Comparison of ENCODE assay signal across 8 cellular contexts in the genomic region with DNA sequence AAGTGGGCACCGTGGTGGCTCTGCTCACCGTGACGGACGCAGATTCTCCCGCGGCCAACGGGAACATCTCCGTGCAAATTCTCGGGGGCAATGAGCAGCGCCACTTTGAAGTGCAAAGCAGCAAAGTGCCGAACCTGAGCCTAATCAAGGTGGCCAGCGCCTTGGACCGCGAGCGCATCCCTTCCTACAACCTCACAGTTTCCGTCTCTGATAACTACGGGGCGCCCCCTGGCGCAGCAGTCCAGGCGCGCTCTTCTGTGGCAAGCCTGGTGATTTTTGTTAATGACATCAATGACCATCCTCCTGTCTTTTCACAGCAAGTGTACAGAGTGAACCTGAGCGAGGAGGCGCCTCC. TPM values are rescaled to one million over a fixed set of nuclear protein-coding genes. Genes with fewer than 3 reads are reported as not detected.
A peak's percentile ranks its signal among the peaks of the same experiment; 100 is the strongest.
DNase-seq lines count a peak whose midpoint lies in the region; ATAC-seq and TF ChIP-seq lines count a peak whose summit lies in the region.

No MANE protein-coding gene starts in this region.

- H3K4me1 ChIP-seq in RWPE2 (ENCODE audit: insufficient read depth, poor library complexity, severe bottlenecking): peaks cover 12% of the 10 kb centered on the region

- no peaks in the 10 kb centered on the region for H3K27me3 ChIP-seq in RWPE2 (ENCODE audit: insufficient read depth, poor library complexity, severe bottlenecking)
- H3K27me3 ChIP-seq in neural cell (ENCODE audit: insufficient read depth, low read depth, low read length): no peaks in the 10 kb centered on the region

- TF ChIP-seq CTCF in RWPE2 (IDR thresholded peaks at IDR 0.05; ENCODE audit: poor library complexity, severe bottlenecking) (peak; percentile 59), fibroblast of villous mesenchyme (IDR thresholded peaks at IDR 0.05; ENCODE audit: insufficient read depth, low read depth, low read length) (peak; percentile 58), neural cell (IDR thresholded peaks at IDR 0.05; ENCODE audit: poor library complexity, severe bottlenecking) (peak; percentile 60)

- H3K79me2 ChIP-seq in neural cell (replicated peaks; ENCODE audit: insufficient read depth, low read length): peaks cover 58% of the 10 kb centered on the region

- no peaks in the 10 kb centered on the region for H3K9me2 ChIP-seq in neural cell (ENCODE audit: insufficient read depth, low read length)

- H3K4me2 ChIP-seq in neural cell (ENCODE audit: low read length): peak overlapping the region; percentile 77

- no peaks in the 10 kb centered on the region for H3F3A ChIP-seq in neural cell (ENCODE audit: insufficient read depth, low read length, poor library complexity, severe bottlenecking)

- H3K9ac ChIP-seq in neural cell (ENCODE audit: low read length): peak overlapping the region; percentile 66

- no peak for TF ChIP-seq RAD21 in neural cell (conservative IDR thresholded peaks at IDR 0.05)

- H3K27ac ChIP-seq in RWPE2 (ENCODE audit: poor library complexity, severe bottlenecking): no peak overlapping the region
- no peak overlapping the region for H3K27ac ChIP-seq in neural cell (ENCODE audit: low read length)

- H3K4me3 ChIP-seq in RWPE2 (ENCODE audit: severe bottlenecking) (peak overlapping the region; percentile 63), fibroblast of villous mesenchyme (ENCODE audit: low read depth, low read length) (peak overlapping the region; percentile 96), neural cell (ENCODE audit: low read length) (peak overlapping the region; percentile 82)

- peak overlapping the region; percentile 28 for H2AFZ ChIP-seq in neural cell (ENCODE audit: low read depth, low read length)

- H4K20me1 ChIP-seq in neural cell (ENCODE audit: insufficient read depth): no peaks in the 10 kb centered on the region

- DNase-seq in DMS53 (lab: John Stamatoyannopoulos, UW) (peak; percentile 77), RWPE2 (ENCODE audit: low spot score) (no peak), fibroblast of villous mesenchyme (ENCODE audit: low read depth) (peak; percentile 43), NCI-H446 (lab: John Stamatoyannopoulos, UW) (no peak), putamen (ENCODE audit: low spot score) (no peak)

- ATAC-seq in RWPE2 (ENCODE audit: low read depth) (no peak), HG03354 (IDR thresholded peaks at IDR 0.05; ENCODE audit: poor library complexity, severe bottlenecking, unreplicated experiment) (no peak), GM19397 (IDR thresholded peaks at IDR 0.05; ENCODE audit: unreplicated experiment) (no peak)

- TF ChIP-seq EP300 in neural cell (conservative IDR thresholded peaks at IDR 0.05; ENCODE audit: poor library complexity, severe bottlenecking): no peak

- H3K36me3 ChIP-seq in RWPE2 (ENCODE audit: low read depth): no peaks in the 10 kb centered on the region
- H3K36me3 ChIP-seq in neural cell (ENCODE audit: insufficient read depth, low read length): no peaks in the 10 kb centered on the region

- H3K9me3 ChIP-seq in RWPE2 (ENCODE audit: severe bottlenecking) (no peaks in the 10 kb centered on the region), neural cell (ENCODE audit: low read length) (no peaks in the 10 kb centered on the region)

TF ChIP-seq in neural cell, 6 proteins besides CTCF, POLR2A, EP300 and RAD21:
- TF ChIP-seq, protein P1, sequence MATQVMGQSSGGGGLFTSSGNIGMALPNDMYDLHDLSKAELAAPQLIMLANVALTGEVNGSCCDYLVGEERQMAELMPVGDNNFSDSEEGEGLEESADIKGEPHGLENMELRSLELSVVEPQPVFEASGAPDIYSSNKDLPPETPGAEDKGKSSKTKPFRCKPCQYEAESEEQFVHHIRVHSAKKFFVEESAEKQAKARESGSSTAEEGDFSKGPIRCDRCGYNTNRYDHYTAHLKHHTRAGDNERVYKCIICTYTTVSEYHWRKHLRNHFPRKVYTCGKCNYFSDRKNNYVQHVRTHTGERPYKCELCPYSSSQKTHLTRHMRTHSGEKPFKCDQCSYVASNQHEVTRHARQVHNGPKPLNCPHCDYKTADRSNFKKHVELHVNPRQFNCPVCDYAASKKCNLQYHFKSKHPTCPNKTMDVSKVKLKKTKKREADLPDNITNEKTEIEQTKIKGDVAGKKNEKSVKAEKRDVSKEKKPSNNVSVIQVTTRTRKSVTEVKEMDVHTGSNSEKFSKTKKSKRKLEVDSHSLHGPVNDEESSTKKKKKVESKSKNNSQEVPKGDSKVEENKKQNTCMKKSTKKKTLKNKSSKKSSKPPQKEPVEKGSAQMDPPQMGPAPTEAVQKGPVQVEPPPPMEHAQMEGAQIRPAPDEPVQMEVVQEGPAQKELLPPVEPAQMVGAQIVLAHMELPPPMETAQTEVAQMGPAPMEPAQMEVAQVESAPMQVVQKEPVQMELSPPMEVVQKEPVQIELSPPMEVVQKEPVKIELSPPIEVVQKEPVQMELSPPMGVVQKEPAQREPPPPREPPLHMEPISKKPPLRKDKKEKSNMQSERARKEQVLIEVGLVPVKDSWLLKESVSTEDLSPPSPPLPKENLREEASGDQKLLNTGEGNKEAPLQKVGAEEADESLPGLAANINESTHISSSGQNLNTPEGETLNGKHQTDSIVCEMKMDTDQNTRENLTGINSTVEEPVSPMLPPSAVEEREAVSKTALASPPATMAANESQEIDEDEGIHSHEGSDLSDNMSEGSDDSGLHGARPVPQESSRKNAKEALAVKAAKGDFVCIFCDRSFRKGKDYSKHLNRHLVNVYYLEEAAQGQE (IDR thresholded peaks at IDR 0.05; ENCODE audit: borderline replicate concordance): no peak
- TF ChIP-seq SMC3 (conservative IDR thresholded peaks at IDR 0.05; ENCODE audit: poor library complexity): peak; percentile 8
TF ChIP-seq in neural cell: peak in this region for 1.

RNA-seq across cellular contexts. Expression of a gene that starts 2.7 kb away (rescaled TPM):
- total RNA-seq in fibroblast of villous mesenchyme: 35.1 and 44.9 TPM in 2 replicates
- 5.6 and 8.7 TPM in 2 replicates for polyA plus RNA-seq in neural cell
- 57.2 and 69.1 TPM in 2 replicates for polyA minus RNA-seq in neural cell

Comparison
In these comparisons a context has a peak if more than half of its experiments do, and no peak if none do; other contexts are left out.
1. DNase-seq: peak in DMS53 (single experiment) and fibroblast of villous mesenchyme (single experiment); none in RWPE2 (single experiment), NCI-H446 (0 of 2) and putamen (single experiment).
2. Peak in every context shown above with its lines, with median percentiles within 50 percentile points of each other: H3K4me3 ChIP-seq and CTCF ChIP-seq.